Comparison of ENCODE assay signal across 12 cellular contexts in genomic region chr4:128558896-128559669, GRCh38.
DNase-seq lines count a peak whose midpoint lies in the region; TF ChIP-seq lines count a peak whose summit lies in the region.
"Had no signal": no experiment of that assay in that cellular context is flagged by ENCODE, and none has a peak within 500 bp of the region (broad histone marks: within the 10 kb centered on the region; RNA-seq: fewer than 3 reads in every experiment).

No MANE protein-coding gene starts in this region.

- H4K12ac ChIP-seq in trophoblast cell (ENCODE audit: low read depth, low read length): no peak overlapping the region

- no peak for TF ChIP-seq POLR2A in Peyer's patch (IDR thresholded peaks at IDR 0.05)

- TF ChIP-seq CTCF in GM10248 (IDR thresholded peaks at IDR 0.05; ENCODE audit: control extremely low read depth, extremely low read depth, low read depth, missing control alignments) (no peak), Peyer's patch (IDR thresholded peaks at IDR 0.05) (no peak)

- H3K14ac ChIP-seq in trophoblast cell (ENCODE audit: low read length): no peak overlapping the region

- peak overlapping the region; percentile 51 for H2BK12ac ChIP-seq in trophoblast cell (ENCODE audit: low read length)

- H3K27ac ChIP-seq in BLaER1 treated with 17β-estradiol and CSF1 and Interleukin-3, amounts not matched to agents 10 nM and 100 nM: peak overlapping the region in 8 of 11 experiments; percentile 46 to 62 (median 56); a peak in 17 of 22 replicates
- H3K27ac ChIP-seq in trophoblast cell (ENCODE audit: low read depth, low read length): no peak overlapping the region
- peak overlapping the region in 1 of 4 donors; percentile 39 for H3K27ac ChIP-seq in Peyer's patch

- no peak overlapping the region for H2BK5ac ChIP-seq in trophoblast cell (ENCODE audit: low read depth, low read length, poor library complexity)

- H3K18ac ChIP-seq in trophoblast cell (ENCODE audit: low read length): no peak overlapping the region

- no peaks in the 10 kb centered on the region for H3K79me2 ChIP-seq in trophoblast cell (ENCODE audit: control insufficient read depth, insufficient read depth, low read length, poor library complexity)

- no peak overlapping the region for H2AFZ ChIP-seq in trophoblast cell (ENCODE audit: insufficient read depth, low read length, poor library complexity)

- CTCF ChIA-PET in GM10248 (lab: Yijun Ruan, JAX): interaction anchor here (0.7 to 8.7 kb wide), 7 partner anchors 9 to 253 kb away, joined by 3 to 60 read pairs (median 3); no protein-coding TSS in a partner anchor

- DNase-seq in NOMO-1 treated with DMSO at 0.1 percent for 48 hours (lab: John Stamatoyannopoulos, UW; ENCODE audit: unreplicated experiment) (peak; percentile 57), fibroblast of the conjunctiva (ENCODE audit: low read depth) (peak; percentile 44), trophoblast cell (no peak), glomerular visceral epithelial cell (ENCODE audit: extremely low spot score) (no peak), GM10248 (ENCODE audit: extremely low spot score) (no peak), ureter (ENCODE audit: low spot score) (no peak), Peyer's patch (no peak)
- DNase-seq: activated CD4-positive, alpha-beta T cell treated with anti-CD3 and anti-CD28 coated beads for 1 hour; erythroblast; naive B cell; OCI-M1 had no signal

- H3K4ac ChIP-seq in trophoblast cell (ENCODE audit: low read depth, low read length): no peak overlapping the region

- peaks cover 28 to 46% (median 39%) of the 10 kb centered on the region in 10 experiments for H3K4me1 ChIP-seq in BLaER1 treated with 17β-estradiol and CSF1 and Interleukin-3, amounts not matched to agents 10 nM and 100 nM
- peaks cover 4% of the 10 kb centered on the region in 2 experiments for H3K4me1 ChIP-seq in trophoblast cell (ENCODE audit: control insufficient read depth in 1 of 2, insufficient read depth in 2 of 2, low read length in 2 of 2)
- H3K4me1 ChIP-seq in Peyer's patch: peaks cover 0 to 17% (median 0%) of the 10 kb centered on the region in 4 donors

- no peak overlapping the region for H2AK5ac ChIP-seq in trophoblast cell (ENCODE audit: low read length)

- no peak overlapping the region for H3K4me3 ChIP-seq in BLaER1 treated with 17β-estradiol and CSF1 and Interleukin-3, amounts not matched to agents 10 nM and 100 nM
- H3K4me3 ChIP-seq in trophoblast cell (ENCODE audit: low read depth, low read length) (no peak overlapping the region), Peyer's patch (no peak overlapping the region)

- POLR2A ChIA-PET in GM10248 (lab: Yijun Ruan, JAX): no interaction called here

- H3K9ac ChIP-seq in BLaER1 treated with 17β-estradiol and CSF1 and Interleukin-3, amounts not matched to agents 10 nM and 100 nM: peak overlapping the region in 5 of 11 experiments; percentile 1 to 38 (median 29); a peak in 7 of 22 replicates
- H3K9ac ChIP-seq in trophoblast cell (ENCODE audit: low read length): no peak overlapping the region

- no peak overlapping the region for H2BK120ac ChIP-seq in trophoblast cell (ENCODE audit: insufficient read depth, low read length, poor library complexity)

- no peak overlapping the region for H4K8ac ChIP-seq in trophoblast cell (ENCODE audit: low read depth, low read length)

- peak overlapping the region; percentile 0 for H4K91ac ChIP-seq in trophoblast cell (ENCODE audit: low read depth, low read length)

- peak overlapping the region; percentile 37 to 75 (median 56) for H3K4me2 ChIP-seq in BLaER1 treated with 17β-estradiol and CSF1 and Interleukin-3, amounts not matched to agents 10 nM and 100 nM
- H3K4me2 ChIP-seq in trophoblast cell (ENCODE audit: low read length): no peak overlapping the region

- no peaks in the 10 kb centered on the region for H4K20me1 ChIP-seq in BLaER1 treated with 17β-estradiol and CSF1 and Interleukin-3, amounts not matched to agents 10 nM and 100 nM

- WGBS in trophoblast cell (ENCODE audit: extremely low coverage, insufficient coverage, insufficient read length): no CpG with 5 or more reads among the region's 8 CpGs

- H3K36me3 ChIP-seq in BLaER1 treated with 17β-estradiol and CSF1 and Interleukin-3, amounts not matched to agents 10 nM and 100 nM: no peaks in the 10 kb centered on the region
- H3K36me3 ChIP-seq in trophoblast cell (ENCODE audit: control insufficient read depth in 1 of 2, insufficient read depth in 2 of 2, low read length in 2 of 2): no peaks in the 10 kb centered on the region
- no peaks in the 10 kb centered on the region for H3K36me3 ChIP-seq in Peyer's patch

- H3K23ac ChIP-seq in trophoblast cell (ENCODE audit: low read length): no peak overlapping the region

- peaks cover 10% of the 10 kb centered on the region for H3K79me1 ChIP-seq in trophoblast cell (ENCODE audit: low read length)

- H3K27me3 ChIP-seq in BLaER1 treated with 17β-estradiol and CSF1 and Interleukin-3, amounts not matched to agents 10 nM and 100 nM: peaks cover 0 to 2% (median under 1%) of the 10 kb centered on the region in 11 experiments; a peak in 8 of 22 replicates
- H3K27me3 ChIP-seq in trophoblast cell (ENCODE audit: insufficient read depth, low read length) (no peaks in the 10 kb centered on the region), Peyer's patch (no peaks in the 10 kb centered on the region)

- H3K9me3 ChIP-seq in BLaER1 treated with 17β-estradiol and CSF1 and Interleukin-3, amounts not matched to agents 10 nM and 100 nM (replicated peaks in 1 of 11): no peaks in the 10 kb centered on the region
- no peaks in the 10 kb centered on the region for H3K9me3 ChIP-seq in trophoblast cell (ENCODE audit: insufficient read depth, low read depth, low read length)
- no peaks in the 10 kb centered on the region for H3K9me3 ChIP-seq in Peyer's patch

Comparison
In these comparisons a context has a peak if more than half of its experiments do, and no peak if none do; other contexts are left out.
1. DNase-seq: peak in NOMO-1 treated with DMSO at 0.1 percent for 48 hours (single experiment) and fibroblast of the conjunctiva (single experiment); none in trophoblast cell (0 of 2), glomerular visceral epithelial cell (single experiment), GM10248 (single experiment), ureter (single experiment) and Peyer's patch (0 of 3).